In the genomic region with DNA sequence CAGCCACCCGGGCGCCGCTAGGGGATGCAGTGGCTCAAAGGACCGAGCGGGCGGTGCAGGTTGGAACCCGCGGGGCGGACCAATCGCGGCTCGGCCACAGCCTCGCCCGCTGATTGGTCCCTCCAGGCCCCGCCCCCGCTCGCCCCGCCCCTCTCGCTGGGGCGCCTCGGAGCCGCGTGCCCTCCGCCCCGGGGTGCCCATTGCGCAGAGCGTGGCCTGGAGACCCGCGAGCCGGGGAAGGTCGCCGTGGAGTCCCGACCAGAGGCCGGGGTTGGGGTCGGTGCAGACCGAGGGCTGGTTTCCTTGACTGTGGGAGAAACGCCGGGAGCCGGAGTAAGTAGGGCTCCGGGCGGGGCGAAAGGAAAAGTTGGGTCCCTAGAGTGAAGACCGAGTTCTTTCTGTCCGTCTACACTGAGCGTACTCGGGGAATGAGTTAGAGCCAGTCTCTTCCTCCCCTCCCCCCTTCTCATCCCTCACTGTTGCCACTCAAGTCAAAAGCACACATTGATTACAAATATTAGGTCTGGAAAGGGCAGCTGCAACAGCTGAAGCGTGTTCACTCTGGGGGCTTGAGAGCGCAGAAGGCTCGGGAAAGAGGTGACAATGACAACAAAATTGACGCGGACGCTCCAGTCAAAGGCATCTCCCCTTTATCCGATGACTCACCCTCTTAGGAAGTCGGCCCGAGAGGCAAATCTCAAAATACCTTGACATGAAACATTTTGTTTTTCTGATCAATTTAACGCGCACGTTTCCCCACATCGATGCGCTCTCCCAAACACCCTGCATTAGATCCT, we compare ENCODE assay signal across 8 cellular contexts. TPM values are rescaled to one million over a fixed set of nuclear protein-coding genes. Genes with fewer than 3 reads are reported as not detected.
DNase-seq lines count a peak whose midpoint lies in the region; ATAC-seq and TF ChIP-seq lines count a peak whose summit lies in the region.

No MANE protein-coding gene starts in this region.

- TF ChIP-seq CTCF in Caco-2 (IDR thresholded peaks at IDR 0.05; ENCODE audit: insufficient read depth in 1 of 2, low read depth in 1 of 2, low read length in 1 of 2, severe bottlenecking in 1 of 2, unreplicated experiment in 1 of 2) (peak; percentile 96 to 98), prostate gland (IDR thresholded peaks at IDR 0.05) (peak in 3 of 4 experiments; percentile 78 to 95 (median 88))

- TSS peak; percentile 95 for BruUV-seq in Caco-2 (replicated peaks; lab: Mats Ljungman, UMichigan)

- H3K4me3 Mint-ChIP-seq in Caco-2 (ENCODE audit: unreplicated experiment), result peak overlapping the region; percentile 87
- H3K4me3 Mint-ChIP-seq in activated naive CD4-positive, alpha-beta T cell treated with anti-CD3 and anti-CD28 coated beads, Interleukin-2, amount 10 ng/mL, durations not matched to agents 7 days and 5 days, result peak overlapping the region; percentile 100

- H3K9me3 ChIP-seq in Caco-2 (no peaks in the 10 kb centered on the region), prostate gland (no peaks in the 10 kb centered on the region)

- H3K36me3 ChIP-seq in Caco-2 (ENCODE audit: control insufficient read depth, insufficient read depth, low read length) (no peaks in the 10 kb centered on the region; the same call in 1 of the 2 replicates), prostate gland (no peaks in the 10 kb centered on the region), urinary bladder (ENCODE audit: insufficient read depth) (no peaks in the 10 kb centered on the region)

- H3K9me3 Mint-ChIP-seq in Caco-2 (ENCODE audit: unreplicated experiment), result no peaks in the 10 kb centered on the region
- no peaks in the 10 kb centered on the region for H3K9me3 Mint-ChIP-seq in activated naive CD4-positive, alpha-beta T cell treated with anti-CD3 and anti-CD28 coated beads, Interleukin-2, amount 10 ng/mL, durations not matched to agents 7 days and 5 days

- H3K4me1 Mint-ChIP-seq in Caco-2 (ENCODE audit: low read depth, unreplicated experiment), result peaks cover 29% of the 10 kb centered on the region
- peaks cover 45% of the 10 kb centered on the region for H3K4me1 Mint-ChIP-seq in activated naive CD4-positive, alpha-beta T cell treated with anti-CD3 and anti-CD28 coated beads, Interleukin-2, amount 10 ng/mL, durations not matched to agents 7 days and 5 days

- CTCF ChIA-PET in Caco-2 (lab: Charles Lee), result interaction anchor here (0.6 to 1.0 kb wide), 5 partner anchors 11 to 512 kb away, joined by 3 to 4 read pairs (median 4); no protein-coding TSS in a partner anchor
- CTCF ChIA-PET in activated naive CD4-positive, alpha-beta T cell treated with anti-CD3 and anti-CD28 coated beads, Interleukin-2, amount 10 ng/mL, durations not matched to agents 7 days and 5 days (lab: Charles Lee), result interaction anchor here (1.1 to 2.1 kb wide), 3 partner anchors 15 to 419 kb away, joined by 4 to 8 read pairs (median 5); no protein-coding TSS in a partner anchor

- no peaks in the 10 kb centered on the region for H3K27me3 Mint-ChIP-seq in Caco-2 (ENCODE audit: insufficient read depth, unreplicated experiment)
- H3K27me3 Mint-ChIP-seq in activated naive CD4-positive, alpha-beta T cell treated with anti-CD3 and anti-CD28 coated beads, Interleukin-2, amount 10 ng/mL, durations not matched to agents 7 days and 5 days, result peaks cover 57% of the 10 kb centered on the region

- H3K4me3 ChIP-seq in Caco-2 (ENCODE audit: low read depth, low read length), result peak overlapping the region; percentile 68
- H3K4me3 ChIP-seq in prostate gland, result peak overlapping the region; percentile 47 to 59
- H3K4me3 ChIP-seq in urinary bladder (ENCODE audit: low read depth, low read length), result peak overlapping the region; percentile 72

- POLR2A ChIA-PET in Caco-2 (lab: Charles Lee), result interaction anchor here (0.6 to 0.7 kb wide), 4 partner anchors 18 to 327 kb away, joined by 3 to 10 read pairs (median 6); no protein-coding TSS in a partner anchor

- H3K4me1 ChIP-seq in Caco-2, result peaks cover 27% of the 10 kb centered on the region
- H3K4me1 ChIP-seq in prostate gland (replicated peaks), result peaks cover 3% of the 10 kb centered on the region
- peaks cover 3% of the 10 kb centered on the region for H3K4me1 ChIP-seq in urinary bladder (ENCODE audit: insufficient read depth)

- peak overlapping the region; percentile 87 for H3K27ac Mint-ChIP-seq in Caco-2 (ENCODE audit: unreplicated experiment)
- peak overlapping the region; percentile 97 for H3K27ac Mint-ChIP-seq in activated naive CD4-positive, alpha-beta T cell treated with anti-CD3 and anti-CD28 coated beads, Interleukin-2, amount 10 ng/mL, durations not matched to agents 7 days and 5 days

- H3K27me3 ChIP-seq in Caco-2 (replicated peaks; ENCODE audit: control insufficient read depth, insufficient read depth, low read length), result no peaks in the 10 kb centered on the region
- peaks cover 16% of the 10 kb centered on the region for H3K27me3 ChIP-seq in prostate gland (replicated peaks; ENCODE audit: insufficient read depth)

- ATAC-seq in GM19467 (IDR thresholded peaks at IDR 0.05; ENCODE audit: unreplicated experiment) (peak; percentile 68), HG03575 (IDR thresholded peaks at IDR 0.05; ENCODE audit: extremely low read depth, insufficient number of reproducible peaks, low FRiP score, unreplicated experiment) (peak; percentile 40)

- H3K36me3 Mint-ChIP-seq in Caco-2 (ENCODE audit: insufficient read depth, unreplicated experiment), result peaks cover 48% of the 10 kb centered on the region
- peaks cover 31% of the 10 kb centered on the region for H3K36me3 Mint-ChIP-seq in activated naive CD4-positive, alpha-beta T cell treated with anti-CD3 and anti-CD28 coated beads, Interleukin-2, amount 10 ng/mL, durations not matched to agents 7 days and 5 days

- TF ChIP-seq POLR2A in prostate gland (IDR thresholded peaks at IDR 0.05), result peak; percentile 76

- WGBS in prostate gland, result 2% methylated on average over 56 of the region's 60 CpGs
- WGBS in urinary bladder, result 1% methylated on average over 60 of the region's 60 CpGs

- intact Hi-C loops in Caco-2 (cut with micrococcal nuclease; ENCODE audit: unreplicated experiment), result loop anchor here (1.0 to 10.0 kb wide), 11 partner anchors 23 to 1251 kb away; no protein-coding TSS in a partner anchor
- intact Hi-C loops in cardiac septum (cut with DNase I), result no loop called here
- intact Hi-C loops in prostate gland (cut with DNase I), result no loop called here

- DNase-seq in Caco-2 (peak; percentile 93 to 98), SK-N-DZ (ENCODE audit: low spot score) (peak; percentile 97), cardiac septum (ENCODE audit: low spot score) (peak; percentile 87), prostate gland (ENCODE audit: low spot score) (peak; percentile 93)
- DNase-seq in activated naive CD4-positive, alpha-beta T cell treated with anti-CD3 and anti-CD28 coated beads, Interleukin-2, amount 10 ng/mL, durations not matched to agents 7 days and 5 days, result peak; percentile 95

- peak overlapping the region; percentile 68 to 75 for H3K27ac ChIP-seq in prostate gland
- H3K27ac ChIP-seq in urinary bladder (ENCODE audit: low read depth), result peak overlapping the region; percentile 61

RNA-seq across cellular contexts. Expression of a gene that starts 0.8 kb away (rescaled TPM):
- total RNA-seq in Caco-2 (2022) (27.7 and 32.0 TPM in 2 replicates), cardiac septum (1.2 TPM), prostate gland (10 to 100 TPM; 10.4 to 19.9 TPM), urinary bladder (10.6 TPM)
- 61.7 and 63.5 TPM in 2 replicates for polyA plus RNA-seq in SK-N-DZ (2014; cell fraction: cytosol; rRNA removed)
- polyA plus RNA-seq in SK-N-DZ (2014; cell fraction: nucleus; rRNA removed), result 52.1 and 84.8 TPM in 2 replicates
- polyA plus RNA-seq in urinary bladder, result 17.9 TPM

Comparison
In these comparisons a context has a peak if more than half of its experiments do, and no peak if none do; other contexts are left out.
1. Peak in every context shown above with its lines: DNase-seq, ATAC-seq, H3K4me3 ChIP-seq and H3K27ac ChIP-seq.